Comparison of ENCODE assay signal across 8 cellular contexts in the genomic region with DNA sequence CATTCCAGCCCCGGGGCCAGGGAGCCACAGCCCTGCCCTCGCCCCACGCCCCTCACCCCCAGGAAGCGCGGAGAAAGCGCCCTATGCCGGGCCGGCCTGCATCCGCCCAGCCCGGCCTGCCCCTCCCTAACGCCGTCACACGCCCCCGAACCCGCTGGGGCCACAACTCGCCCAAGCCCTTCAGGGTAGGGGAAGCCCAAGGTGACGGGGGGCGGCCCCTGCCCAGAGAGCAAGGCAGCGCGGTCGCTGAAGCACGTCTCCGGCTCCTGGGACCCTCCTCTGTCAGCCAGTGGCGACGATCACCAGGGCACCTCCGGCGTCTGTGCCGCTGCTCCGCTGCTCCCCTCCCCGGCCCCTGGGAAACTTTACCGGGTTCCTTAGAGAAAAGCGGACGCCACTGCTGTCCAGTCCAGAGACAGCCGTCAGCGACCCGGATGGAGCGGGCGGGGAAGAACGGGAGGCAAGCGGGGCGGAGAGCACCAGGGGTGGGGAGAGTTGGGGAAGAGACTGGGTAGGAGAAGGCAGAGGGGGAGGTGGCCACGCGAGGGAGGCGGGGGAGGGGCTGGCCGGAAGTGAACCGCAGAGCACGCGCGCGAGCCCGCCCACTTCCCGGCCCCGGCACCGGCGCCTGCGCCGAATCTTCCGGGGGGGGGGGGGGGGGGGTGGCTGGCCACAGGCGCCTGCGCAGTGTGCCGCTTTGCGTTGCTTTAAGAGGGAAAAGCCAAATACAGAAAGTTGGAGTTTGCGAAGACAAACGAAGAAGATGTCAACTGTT. TPM values are rescaled to one million over a fixed set of nuclear protein-coding genes. Genes with fewer than 3 reads are reported as not detected.
DNase-seq lines count a peak whose midpoint lies in the region; ATAC-seq, FAIRE-seq and TF ChIP-seq lines count a peak whose summit lies in the region.

A gene with protein sequence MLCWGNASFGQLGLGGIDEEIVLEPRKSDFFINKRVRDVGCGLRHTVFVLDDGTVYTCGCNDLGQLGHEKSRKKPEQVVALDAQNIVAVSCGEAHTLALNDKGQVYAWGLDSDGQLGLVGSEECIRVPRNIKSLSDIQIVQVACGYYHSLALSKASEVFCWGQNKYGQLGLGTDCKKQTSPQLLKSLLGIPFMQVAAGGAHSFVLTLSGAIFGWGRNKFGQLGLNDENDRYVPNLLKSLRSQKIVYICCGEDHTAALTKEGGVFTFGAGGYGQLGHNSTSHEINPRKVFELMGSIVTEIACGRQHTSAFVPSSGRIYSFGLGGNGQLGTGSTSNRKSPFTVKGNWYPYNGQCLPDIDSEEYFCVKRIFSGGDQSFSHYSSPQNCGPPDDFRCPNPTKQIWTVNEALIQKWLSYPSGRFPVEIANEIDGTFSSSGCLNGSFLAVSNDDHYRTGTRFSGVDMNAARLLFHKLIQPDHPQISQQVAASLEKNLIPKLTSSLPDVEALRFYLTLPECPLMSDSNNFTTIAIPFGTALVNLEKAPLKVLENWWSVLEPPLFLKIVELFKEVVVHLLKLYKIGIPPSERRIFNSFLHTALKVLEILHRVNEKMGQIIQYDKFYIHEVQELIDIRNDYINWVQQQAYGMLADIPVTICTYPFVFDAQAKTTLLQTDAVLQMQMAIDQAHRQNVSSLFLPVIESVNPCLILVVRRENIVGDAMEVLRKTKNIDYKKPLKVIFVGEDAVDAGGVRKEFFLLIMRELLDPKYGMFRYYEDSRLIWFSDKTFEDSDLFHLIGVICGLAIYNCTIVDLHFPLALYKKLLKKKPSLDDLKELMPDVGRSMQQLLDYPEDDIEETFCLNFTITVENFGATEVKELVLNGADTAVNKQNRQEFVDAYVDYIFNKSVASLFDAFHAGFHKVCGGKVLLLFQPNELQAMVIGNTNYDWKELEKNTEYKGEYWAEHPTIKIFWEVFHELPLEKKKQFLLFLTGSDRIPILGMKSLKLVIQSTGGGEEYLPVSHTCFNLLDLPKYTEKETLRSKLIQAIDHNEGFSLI (minus strand): TSS at position 509 of the 775 bp plus-strand sequence. CDS start 2,175 bp downstream, outside the sequence.

- no TSS peak for BruUV-seq in A673 (replicated peaks; lab: Mats Ljungman, UMichigan)

- peak within 1 kb of the TSS; percentile 98 for H3K4me3 Mint-ChIP-seq in WTC11

- FAIRE-seq in bronchial epithelial cell (lab: Jason Lieb, UNC) (no peak), small intestine (lab: Jason Lieb, UNC) (no peak)

- H3K36me3 ChIP-seq in A673 (ENCODE audit: insufficient read depth, low read length, poor library complexity, severe bottlenecking), result no peaks in the 10 kb centered on the region
- H3K36me3 ChIP-seq in bronchial epithelial cell (ENCODE audit: control insufficient read depth, insufficient read depth, low read length), result no peaks in the 10 kb centered on the region
- no peaks in the 10 kb centered on the region for H3K36me3 ChIP-seq in small intestine (ENCODE audit: control insufficient read depth in 2 of 2, insufficient read depth in 2 of 2, low read length in 2 of 2)

- peak within 1 kb of the TSS; percentile 100 for H3K4me3 ChIP-seq in A673 (ENCODE audit: low read depth, low read length, poor library complexity, severe bottlenecking)
- H3K4me3 ChIP-seq in bronchial epithelial cell (ENCODE audit: low read depth, low read length), result peak within 1 kb of the TSS; percentile 68
- peak within 1 kb of the TSS; percentile 67 to 94 for H3K4me3 ChIP-seq in small intestine (ENCODE audit: low read depth in 1 of 2, low read length in 2 of 2)

- H3K9me3 ChIP-seq in A673 (ENCODE audit: low read depth, low read length, poor library complexity, severe bottlenecking) (no peaks in the 10 kb centered on the region), small intestine (ENCODE audit: control insufficient read depth, low read depth) (no peaks in the 10 kb centered on the region)

- peak within 1 kb of the TSS; percentile 97 for H3K27ac ChIP-seq in A673 (ENCODE audit: low read depth, low read length, poor library complexity, severe bottlenecking)
- H3K27ac ChIP-seq in small intestine (ENCODE audit: low read depth in 1 of 2, low read length in 1 of 2), result peak within 1 kb of the TSS; percentile 89 to 100

- H3K4me1 ChIP-seq in A673 (ENCODE audit: insufficient read depth, low read length, poor library complexity, severe bottlenecking) (peaks cover 23% of the 10 kb centered on the region), small intestine (ENCODE audit: control insufficient read depth in 2 of 2, insufficient read depth in 1 of 2, low read depth in 1 of 2, low read length in 1 of 2) (peaks cover 0 to 3% of the 10 kb centered on the region in 2 donors)

- peaks cover 6% of the 10 kb centered on the region for H3K36me3 Mint-ChIP-seq in WTC11

- no peaks in the 10 kb centered on the region; the same call in 1 of the 2 replicates for H3K27me3 Mint-ChIP-seq in WTC11 (ENCODE audit: low read depth)

- CTCF ChIA-PET in A673 (lab: Charles Lee) (no interaction called here), WTC11 (lab: Charles Lee) (no interaction called here)

- no peaks in the 10 kb centered on the region for H3K27me3 ChIP-seq in A673 (replicated peaks; ENCODE audit: insufficient read depth, low read depth, low read length, poor library complexity)
- no peaks in the 10 kb centered on the region for H3K27me3 ChIP-seq in bronchial epithelial cell (ENCODE audit: control insufficient read depth, insufficient read depth, low read length)
- no peaks in the 10 kb centered on the region for H3K27me3 ChIP-seq in small intestine (ENCODE audit: control insufficient read depth in 2 of 2, insufficient read depth in 2 of 2, low read length in 2 of 2)

- TF ChIP-seq CTCF in A673 (conservative IDR thresholded peaks at IDR 0.05; ENCODE audit: low read depth, low read length) (no peak), WTC11 (IDR thresholded peaks at IDR 0.05) (no peak), bronchial epithelial cell (IDR thresholded peaks at IDR 0.05; ENCODE audit: insufficient read depth, low read length, severe bottlenecking) (no peak)

- H3K4me1 Mint-ChIP-seq in WTC11, result peaks cover 32% of the 10 kb centered on the region

- H3K27ac Mint-ChIP-seq in WTC11, result peak within 1 kb of the TSS; percentile 91

- peak; percentile 94 for DNase-seq in A673 (ENCODE audit: low spot score)
- peak; percentile 70 for DNase-seq in NCI-H2171 (lab: John Stamatoyannopoulos, UW)
- DNase-seq in WTC11 (ENCODE audit: low spot score), result peak; percentile 89
- DNase-seq in bronchial epithelial cell (ENCODE audit: low read depth), result peak; percentile 75
- peak; percentile 96 for DNase-seq in iPS-NIHi11 (ENCODE audit: low spot score)
- DNase-seq in small intestine, result peak; percentile 91

- H3K9me3 Mint-ChIP-seq in WTC11, result no peaks in the 10 kb centered on the region

- ATAC-seq in GM18520 (IDR thresholded peaks at IDR 0.05; ENCODE audit: unreplicated experiment) (peak; percentile 76), HG03060 (IDR thresholded peaks at IDR 0.05; ENCODE audit: low read depth, unreplicated experiment) (peak; percentile 62), WTC11 (peak; percentile 93)

- POLR2A ChIA-PET in A673 (lab: Charles Lee; ENCODE audit: low non-redundant PET), result no interaction called here
- POLR2A ChIA-PET in WTC11 (lab: Charles Lee), result interaction anchor here (0.8 kb wide), 1 partner anchor 190 kb away, joined by 3 read pairs; no protein-coding TSS in a partner anchor

- 0 to 1% (median 0%) methylated on average over 33 to 64 of the region's 64 CpGs for WGBS in small intestine, 3 donors

- intact Hi-C loops in A673 (cut with micrococcal nuclease; ENCODE audit: unreplicated experiment), result loop anchor here (10.0 kb wide), 2 partner anchors 190 to 260 kb away; a partner anchor contains a TSS

TF ChIP-seq in WTC11, 78 proteins besides CTCF, POLR2A, EP300 and RAD21 (continues in another document):
- TF ChIP-seq, protein P1, sequence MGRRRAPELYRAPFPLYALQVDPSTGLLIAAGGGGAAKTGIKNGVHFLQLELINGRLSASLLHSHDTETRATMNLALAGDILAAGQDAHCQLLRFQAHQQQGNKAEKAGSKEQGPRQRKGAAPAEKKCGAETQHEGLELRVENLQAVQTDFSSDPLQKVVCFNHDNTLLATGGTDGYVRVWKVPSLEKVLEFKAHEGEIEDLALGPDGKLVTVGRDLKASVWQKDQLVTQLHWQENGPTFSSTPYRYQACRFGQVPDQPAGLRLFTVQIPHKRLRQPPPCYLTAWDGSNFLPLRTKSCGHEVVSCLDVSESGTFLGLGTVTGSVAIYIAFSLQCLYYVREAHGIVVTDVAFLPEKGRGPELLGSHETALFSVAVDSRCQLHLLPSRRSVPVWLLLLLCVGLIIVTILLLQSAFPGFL (CRISPR knock-in tag; IDR thresholded peaks at IDR 0.05; ENCODE audit: borderline replicate concordance), result no peak
- TF ChIP-seq ZNF416 (CRISPR knock-in tag; IDR thresholded peaks at IDR 0.05) (peak; percentile 32; the same call in 1 of the 2 replicates), TEAD1 (CRISPR knock-in tag; IDR thresholded peaks at IDR 0.05) (peak; percentile 77; the same call in 1 of the 2 replicates), ZNF423 (CRISPR knock-in tag; IDR thresholded peaks at IDR 0.05) (no peak), ZNF219 (CRISPR knock-in tag; IDR thresholded peaks at IDR 0.05; ENCODE audit: borderline replicate concordance) (0 out of 2 replicates have a peak, but pooled peaks have one; percentile 49), TCF7 (CRISPR knock-in tag; IDR thresholded peaks at IDR 0.05; ENCODE audit: low read depth) (no peak), ZNF671 (CRISPR knock-in tag; IDR thresholded peaks at IDR 0.05) (no peak), RORB (CRISPR knock-in tag; IDR thresholded peaks at IDR 0.05) (no peak), TEAD4 (CRISPR knock-in tag; IDR thresholded peaks at IDR 0.05) (no peak), NR3C1 (CRISPR knock-in tag; conservative IDR thresholded peaks at IDR 0.05; ENCODE audit: low read depth) (no peak), KAT7 (CRISPR knock-in tag; IDR thresholded peaks at IDR 0.05; ENCODE audit: borderline replicate concordance) (peak; percentile 81; the same call in 1 of the 2 replicates)
- TF ChIP-seq, protein P2, sequence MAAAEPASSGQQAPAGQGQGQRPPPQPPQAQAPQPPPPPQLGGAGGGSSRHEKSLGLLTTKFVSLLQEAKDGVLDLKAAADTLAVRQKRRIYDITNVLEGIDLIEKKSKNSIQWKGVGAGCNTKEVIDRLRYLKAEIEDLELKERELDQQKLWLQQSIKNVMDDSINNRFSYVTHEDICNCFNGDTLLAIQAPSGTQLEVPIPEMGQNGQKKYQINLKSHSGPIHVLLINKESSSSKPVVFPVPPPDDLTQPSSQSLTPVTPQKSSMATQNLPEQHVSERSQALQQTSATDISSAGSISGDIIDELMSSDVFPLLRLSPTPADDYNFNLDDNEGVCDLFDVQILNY (CRISPR knock-in tag; IDR thresholded peaks at IDR 0.05), result 0 out of 2 replicates have a peak, but pooled peaks have one; percentile 28

RNA-seq across cellular contexts. Expression of the gene that starts here (rescaled TPM):
- total RNA-seq in A673 (2021), result 48.5 and 52.2 TPM in 2 replicates
- 39.4 to 41.3 TPM (median 41.1 TPM) in 3 replicates for total RNA-seq in WTC11 (2021)
- 34.6 and 37.9 TPM in 2 replicates for total RNA-seq in bronchial epithelial cell
- 10 to 100 TPM; 13.5 to 40.5 (median 21.9) TPM for polyA plus RNA-seq in small intestine

Comparison
In these comparisons a context has a peak if more than half of its experiments do, and no peak if none do; other contexts are left out.
1. Peak in every context shown above with its lines: DNase-seq, ATAC-seq, H3K4me3 ChIP-seq and H3K27ac ChIP-seq.